ENCODE assay signal across 1 cellular context in the genomic region with DNA sequence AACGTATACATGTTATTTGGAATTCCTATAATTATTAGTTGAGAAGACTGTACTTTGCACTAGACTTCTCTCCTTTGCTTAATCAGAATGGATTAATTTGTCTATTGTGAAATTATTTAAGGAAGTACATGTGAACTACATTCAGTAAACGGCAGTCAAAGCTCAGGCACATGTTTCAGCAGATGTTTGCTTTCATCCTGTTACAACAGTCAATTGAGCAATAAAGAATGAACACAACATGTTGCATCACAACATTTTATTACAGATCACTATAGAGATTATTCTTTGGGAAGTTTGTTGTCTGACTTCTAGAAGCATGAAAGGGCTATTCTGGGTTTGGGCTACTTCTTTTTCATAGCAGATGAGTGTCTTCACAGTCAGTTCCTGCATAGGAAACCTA.
TF ChIP-seq lines count a peak whose summit lies in the region.

No MANE protein-coding gene starts in this region.

TF ChIP-seq in K562, 482 proteins besides CTCF, POLR2A, EP300 and RAD21 (continues in another document):
- no peak for TF ChIP-seq RFX5 (IDR thresholded peaks at IDR 0.05; ENCODE audit: low read depth, low read length)
- no peak for TF ChIP-seq ZFP1 (CRISPR knock-in tag; IDR thresholded peaks at IDR 0.05)
- TF ChIP-seq, protein P1, sequence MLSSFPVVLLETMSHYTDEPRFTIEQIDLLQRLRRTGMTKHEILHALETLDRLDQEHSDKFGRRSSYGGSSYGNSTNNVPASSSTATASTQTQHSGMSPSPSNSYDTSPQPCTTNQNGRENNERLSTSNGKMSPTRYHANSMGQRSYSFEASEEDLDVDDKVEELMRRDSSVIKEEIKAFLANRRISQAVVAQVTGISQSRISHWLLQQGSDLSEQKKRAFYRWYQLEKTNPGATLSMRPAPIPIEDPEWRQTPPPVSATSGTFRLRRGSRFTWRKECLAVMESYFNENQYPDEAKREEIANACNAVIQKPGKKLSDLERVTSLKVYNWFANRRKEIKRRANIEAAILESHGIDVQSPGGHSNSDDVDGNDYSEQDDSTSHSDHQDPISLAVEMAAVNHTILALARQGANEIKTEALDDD (IDR thresholded peaks at IDR 0.05): no peak
- no peak for TF ChIP-seq ZNF408 (CRISPR knock-in tag; IDR thresholded peaks at IDR 0.05; ENCODE audit: low read depth)
- TF ChIP-seq, protein P2, sequence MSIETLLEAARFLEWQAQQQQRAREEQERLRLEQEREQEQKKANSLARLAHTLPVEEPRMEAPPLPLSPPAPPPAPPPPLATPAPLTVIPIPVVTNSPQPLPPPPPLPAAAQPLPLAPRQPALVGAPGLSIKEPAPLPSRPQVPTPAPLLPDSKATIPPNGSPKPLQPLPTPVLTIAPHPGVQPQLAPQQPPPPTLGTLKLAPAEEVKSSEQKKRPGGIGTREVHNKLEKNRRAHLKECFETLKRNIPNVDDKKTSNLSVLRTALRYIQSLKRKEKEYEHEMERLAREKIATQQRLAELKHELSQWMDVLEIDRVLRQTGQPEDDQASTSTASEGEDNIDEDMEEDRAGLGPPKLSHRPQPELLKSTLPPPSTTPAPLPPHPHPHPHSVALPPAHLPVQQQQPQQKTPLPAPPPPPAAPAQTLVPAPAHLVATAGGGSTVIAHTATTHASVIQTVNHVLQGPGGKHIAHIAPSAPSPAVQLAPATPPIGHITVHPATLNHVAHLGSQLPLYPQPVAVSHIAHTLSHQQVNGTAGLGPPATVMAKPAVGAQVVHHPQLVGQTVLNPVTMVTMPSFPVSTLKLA (conservative IDR thresholded peaks at IDR 0.05): peak in 1 of 2 experiments; percentile 39; a peak in 1 of 4 replicates
- TF ChIP-seq U2AF1 (optimal IDR thresholded peaks at IDR 0.05; ENCODE audit: low read depth, low read length): no peak
- no peak for TF ChIP-seq ZNF316 (IDR thresholded peaks at IDR 0.05)
- TF ChIP-seq, protein P3, sequence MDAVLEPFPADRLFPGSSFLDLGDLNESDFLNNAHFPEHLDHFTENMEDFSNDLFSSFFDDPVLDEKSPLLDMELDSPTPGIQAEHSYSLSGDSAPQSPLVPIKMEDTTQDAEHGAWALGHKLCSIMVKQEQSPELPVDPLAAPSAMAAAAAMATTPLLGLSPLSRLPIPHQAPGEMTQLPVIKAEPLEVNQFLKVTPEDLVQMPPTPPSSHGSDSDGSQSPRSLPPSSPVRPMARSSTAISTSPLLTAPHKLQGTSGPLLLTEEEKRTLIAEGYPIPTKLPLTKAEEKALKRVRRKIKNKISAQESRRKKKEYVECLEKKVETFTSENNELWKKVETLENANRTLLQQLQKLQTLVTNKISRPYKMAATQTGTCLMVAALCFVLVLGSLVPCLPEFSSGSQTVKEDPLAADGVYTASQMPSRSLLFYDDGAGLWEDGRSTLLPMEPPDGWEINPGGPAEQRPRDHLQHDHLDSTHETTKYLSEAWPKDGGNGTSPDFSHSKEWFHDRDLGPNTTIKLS (IDR thresholded peaks at IDR 0.05; ENCODE audit: borderline replicate concordance, low read depth): no peak
- TF ChIP-seq GATA2 (CRISPR knock-in tag; IDR thresholded peaks at IDR 0.05): no peak
- no peak for TF ChIP-seq PPARD (CRISPR knock-in tag; IDR thresholded peaks at IDR 0.05)
- peak; percentile 97 for TF ChIP-seq CEBPB (tag; IDR thresholded peaks at IDR 0.05)
- peak; percentile 90 for TF ChIP-seq ZNF3 (CRISPR knock-in tag; IDR thresholded peaks at IDR 0.05)
- no peak for TF ChIP-seq HDAC8 (tag; IDR thresholded peaks at IDR 0.05)
- TF ChIP-seq MXI1 (IDR thresholded peaks at IDR 0.05; ENCODE audit: low read depth, low read length): no peak
- TF ChIP-seq HNRNPL (IDR thresholded peaks at IDR 0.05; ENCODE audit: low read depth, low read length): no peak
- no peak for TF ChIP-seq SRSF3 (IDR thresholded peaks at IDR 0.05; ENCODE audit: insufficient read depth, low read length)
- TF ChIP-seq ETV1 (tag; conservative IDR thresholded peaks at IDR 0.05; ENCODE audit: low read depth): peak; percentile 27; the same call in 1 of the 2 replicates
- TF ChIP-seq JUN (IDR thresholded peaks at IDR 0.05; ENCODE audit: borderline replicate concordance, low read depth, low read length): 0 out of 2 replicates have a peak, but pooled peaks have one; percentile 23
- TF ChIP-seq JUN (CRISPR knock-in tag; IDR thresholded peaks at IDR 0.05; ENCODE audit: borderline replicate concordance): no peak
- no peak for TF ChIP-seq C11orf30 (IDR thresholded peaks at IDR 0.05; ENCODE audit: low read depth)
- no peak for TF ChIP-seq ZNF436 (CRISPR knock-in tag; IDR thresholded peaks at IDR 0.05)
- no peak for TF ChIP-seq FUS (optimal IDR thresholded peaks at IDR 0.05; ENCODE audit: low read depth, low read length)
- TF ChIP-seq, protein P4, sequence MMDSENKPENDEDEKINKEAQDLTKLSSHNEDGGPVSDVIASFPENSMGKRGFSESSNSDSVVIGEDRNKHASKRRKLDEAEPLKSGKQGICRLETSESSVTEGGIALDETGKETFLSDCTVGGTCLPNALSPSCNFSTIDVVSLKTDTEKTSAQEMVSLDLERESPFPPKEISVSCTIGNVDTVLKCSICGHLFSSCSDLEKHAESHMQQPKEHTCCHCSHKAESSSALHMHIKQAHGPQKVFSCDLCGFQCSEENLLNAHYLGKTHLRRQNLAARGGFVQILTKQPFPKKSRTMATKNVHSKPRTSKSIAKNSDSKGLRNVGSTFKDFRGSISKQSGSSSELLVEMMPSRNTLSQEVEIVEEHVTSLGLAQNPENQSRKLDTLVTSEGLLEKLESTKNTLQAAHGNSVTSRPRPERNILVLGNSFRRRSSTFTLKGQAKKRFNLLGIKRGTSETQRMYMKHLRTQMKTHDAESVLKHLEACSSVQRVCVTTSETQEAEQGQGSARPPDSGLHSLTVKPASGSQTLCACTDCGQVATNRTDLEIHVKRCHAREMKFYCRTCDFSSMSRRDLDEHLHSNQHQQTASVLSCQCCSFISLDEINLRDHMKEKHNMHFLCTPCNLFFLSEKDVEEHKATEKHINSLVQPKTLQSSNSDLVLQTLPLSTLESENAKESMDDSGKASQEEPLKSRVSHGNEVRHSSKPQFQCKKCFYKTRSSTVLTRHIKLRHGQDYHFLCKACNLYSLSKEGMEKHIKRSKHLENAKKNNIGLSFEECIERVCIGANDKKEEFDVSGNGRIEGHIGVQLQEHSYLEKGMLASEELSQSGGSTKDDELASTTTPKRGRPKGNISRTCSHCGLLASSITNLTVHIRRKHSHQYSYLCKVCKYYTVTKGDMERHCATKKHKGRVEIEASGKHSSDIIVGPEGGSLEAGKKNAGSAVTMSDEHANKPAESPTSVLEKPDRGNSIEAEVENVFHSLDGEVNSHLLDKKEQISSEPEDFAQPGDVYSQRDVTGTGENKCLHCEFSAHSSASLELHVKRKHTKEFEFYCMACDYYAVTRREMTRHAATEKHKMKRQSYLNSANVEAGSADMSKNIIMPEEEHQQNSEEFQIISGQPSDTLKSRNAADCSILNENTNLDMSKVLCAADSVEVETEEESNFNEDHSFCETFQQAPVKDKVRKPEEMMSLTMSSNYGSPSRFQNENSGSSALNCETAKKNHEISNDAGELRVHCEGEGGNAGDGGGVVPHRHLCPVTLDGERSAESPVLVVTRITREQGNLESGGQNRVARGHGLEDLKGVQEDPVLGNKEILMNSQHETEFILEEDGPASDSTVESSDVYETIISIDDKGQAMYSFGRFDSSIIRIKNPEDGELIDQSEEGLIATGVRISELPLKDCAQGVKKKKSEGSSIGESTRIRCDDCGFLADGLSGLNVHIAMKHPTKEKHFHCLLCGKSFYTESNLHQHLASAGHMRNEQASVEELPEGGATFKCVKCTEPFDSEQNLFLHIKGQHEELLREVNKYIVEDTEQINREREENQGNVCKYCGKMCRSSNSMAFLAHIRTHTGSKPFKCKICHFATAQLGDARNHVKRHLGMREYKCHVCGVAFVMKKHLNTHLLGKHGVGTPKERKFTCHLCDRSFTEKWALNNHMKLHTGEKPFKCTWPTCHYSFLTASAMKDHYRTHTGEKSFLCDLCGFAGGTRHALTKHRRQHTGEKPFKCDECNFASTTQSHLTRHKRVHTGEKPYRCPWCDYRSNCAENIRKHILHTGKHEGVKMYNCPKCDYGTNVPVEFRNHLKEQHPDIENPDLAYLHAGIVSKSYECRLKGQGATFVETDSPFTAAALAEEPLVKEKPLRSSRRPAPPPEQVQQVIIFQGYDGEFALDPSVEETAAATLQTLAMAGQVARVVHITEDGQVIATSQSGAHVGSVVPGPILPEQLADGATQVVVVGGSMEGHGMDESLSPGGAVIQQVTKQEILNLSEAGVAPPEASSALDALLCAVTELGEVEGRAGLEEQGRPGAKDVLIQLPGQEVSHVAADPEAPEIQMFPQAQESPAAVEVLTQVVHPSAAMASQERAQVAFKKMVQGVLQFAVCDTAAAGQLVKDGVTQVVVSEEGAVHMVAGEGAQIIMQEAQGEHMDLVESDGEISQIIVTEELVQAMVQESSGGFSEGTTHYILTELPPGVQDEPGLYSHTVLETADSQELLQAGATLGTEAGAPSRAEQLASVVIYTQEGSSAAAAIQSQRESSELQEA (IDR thresholded peaks at IDR 0.05; ENCODE audit: low read depth): no peak
- TF ChIP-seq LCOR (CRISPR knock-in tag; IDR thresholded peaks at IDR 0.05): no peak
- no peak for TF ChIP-seq PRPF4 (IDR thresholded peaks at IDR 0.05; ENCODE audit: insufficient read depth, low read depth, low read length, poor library complexity, severe bottlenecking)
- TF ChIP-seq ZNF354B (CRISPR knock-in tag; IDR thresholded peaks at IDR 0.05): no peak
- TF ChIP-seq ZBTB8A (IDR thresholded peaks at IDR 0.05; ENCODE audit: partially characterized antibody): no peak
- TF ChIP-seq, protein P5, sequence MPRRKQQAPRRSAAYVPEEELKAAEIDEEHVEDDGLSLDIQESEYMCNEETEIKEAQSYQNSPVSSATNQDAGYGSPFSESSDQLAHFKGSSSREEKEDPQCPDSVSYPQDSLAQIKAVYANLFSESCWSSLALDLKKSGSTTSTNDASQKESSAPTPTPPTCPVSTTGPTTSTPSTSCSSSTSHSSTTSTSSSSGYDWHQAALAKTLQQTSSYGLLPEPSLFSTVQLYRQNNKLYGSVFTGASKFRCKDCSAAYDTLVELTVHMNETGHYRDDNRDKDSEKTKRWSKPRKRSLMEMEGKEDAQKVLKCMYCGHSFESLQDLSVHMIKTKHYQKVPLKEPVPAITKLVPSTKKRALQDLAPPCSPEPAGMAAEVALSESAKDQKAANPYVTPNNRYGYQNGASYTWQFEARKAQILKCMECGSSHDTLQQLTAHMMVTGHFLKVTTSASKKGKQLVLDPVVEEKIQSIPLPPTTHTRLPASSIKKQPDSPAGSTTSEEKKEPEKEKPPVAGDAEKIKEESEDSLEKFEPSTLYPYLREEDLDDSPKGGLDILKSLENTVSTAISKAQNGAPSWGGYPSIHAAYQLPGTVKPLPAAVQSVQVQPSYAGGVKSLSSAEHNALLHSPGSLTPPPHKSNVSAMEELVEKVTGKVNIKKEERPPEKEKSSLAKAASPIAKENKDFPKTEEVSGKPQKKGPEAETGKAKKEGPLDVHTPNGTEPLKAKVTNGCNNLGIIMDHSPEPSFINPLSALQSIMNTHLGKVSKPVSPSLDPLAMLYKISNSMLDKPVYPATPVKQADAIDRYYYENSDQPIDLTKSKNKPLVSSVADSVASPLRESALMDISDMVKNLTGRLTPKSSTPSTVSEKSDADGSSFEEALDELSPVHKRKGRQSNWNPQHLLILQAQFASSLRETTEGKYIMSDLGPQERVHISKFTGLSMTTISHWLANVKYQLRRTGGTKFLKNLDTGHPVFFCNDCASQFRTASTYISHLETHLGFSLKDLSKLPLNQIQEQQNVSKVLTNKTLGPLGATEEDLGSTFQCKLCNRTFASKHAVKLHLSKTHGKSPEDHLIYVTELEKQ (CRISPR knock-in tag; IDR thresholded peaks at IDR 0.05): no peak
- no peak for TF ChIP-seq ARID2 (IDR thresholded peaks at IDR 0.05)
- TF ChIP-seq, protein P6, sequence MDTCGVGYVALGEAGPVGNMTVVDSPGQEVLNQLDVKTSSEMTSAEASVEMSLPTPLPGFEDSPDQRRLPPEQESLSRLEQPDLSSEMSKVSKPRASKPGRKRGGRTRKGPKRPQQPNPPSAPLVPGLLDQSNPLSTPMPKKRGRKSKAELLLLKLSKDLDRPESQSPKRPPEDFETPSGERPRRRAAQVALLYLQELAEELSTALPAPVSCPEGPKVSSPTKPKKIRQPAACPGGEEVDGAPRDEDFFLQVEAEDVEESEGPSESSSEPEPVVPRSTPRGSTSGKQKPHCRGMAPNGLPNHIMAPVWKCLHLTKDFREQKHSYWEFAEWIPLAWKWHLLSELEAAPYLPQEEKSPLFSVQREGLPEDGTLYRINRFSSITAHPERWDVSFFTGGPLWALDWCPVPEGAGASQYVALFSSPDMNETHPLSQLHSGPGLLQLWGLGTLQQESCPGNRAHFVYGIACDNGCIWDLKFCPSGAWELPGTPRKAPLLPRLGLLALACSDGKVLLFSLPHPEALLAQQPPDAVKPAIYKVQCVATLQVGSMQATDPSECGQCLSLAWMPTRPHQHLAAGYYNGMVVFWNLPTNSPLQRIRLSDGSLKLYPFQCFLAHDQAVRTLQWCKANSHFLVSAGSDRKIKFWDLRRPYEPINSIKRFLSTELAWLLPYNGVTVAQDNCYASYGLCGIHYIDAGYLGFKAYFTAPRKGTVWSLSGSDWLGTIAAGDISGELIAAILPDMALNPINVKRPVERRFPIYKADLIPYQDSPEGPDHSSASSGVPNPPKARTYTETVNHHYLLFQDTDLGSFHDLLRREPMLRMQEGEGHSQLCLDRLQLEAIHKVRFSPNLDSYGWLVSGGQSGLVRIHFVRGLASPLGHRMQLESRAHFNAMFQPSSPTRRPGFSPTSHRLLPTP (IDR thresholded peaks at IDR 0.05; ENCODE audit: borderline replicate concordance, extremely low read depth, insufficient read length): no peak
- no peak for TF ChIP-seq STAT5B (CRISPR knock-in tag; IDR thresholded peaks at IDR 0.05)
- 0 out of 2 replicates have a peak, but pooled peaks have one; percentile 35 for TF ChIP-seq ZNF766 (CRISPR knock-in tag; conservative IDR thresholded peaks at IDR 0.05)
- peak; percentile 52; the same call in 1 of the 2 replicates for TF ChIP-seq BRD4 (IDR thresholded peaks at IDR 0.05)
- TF ChIP-seq BMI1 (IDR thresholded peaks at IDR 0.05; ENCODE audit: low read length): no peak
- no peak for TF ChIP-seq ZNF695 (CRISPR knock-in tag; IDR thresholded peaks at IDR 0.05)
- no peak for TF ChIP-seq CBX8 (IDR thresholded peaks at IDR 0.05; ENCODE audit: borderline replicate concordance, extremely low read depth, low read depth, low read length, poor library complexity, severe bottlenecking)
- TF ChIP-seq ZNF12 (CRISPR knock-in tag; IDR thresholded peaks at IDR 0.05): no peak
- no peak for TF ChIP-seq DNMT1 (IDR thresholded peaks at IDR 0.05)
- peak; percentile 26; the same call in 1 of the 2 replicates for TF ChIP-seq ZNF584 (CRISPR knock-in tag; IDR thresholded peaks at IDR 0.05; ENCODE audit: low read depth)
- TF ChIP-seq VEZF1 (CRISPR knock-in tag; IDR thresholded peaks at IDR 0.05): no peak
- TF ChIP-seq NR4A1 (CRISPR knock-in tag; IDR thresholded peaks at IDR 0.05): no peak
- no peak for TF ChIP-seq NR4A1 (tag; IDR thresholded peaks at IDR 0.05)
- TF ChIP-seq SIRT6 (IDR thresholded peaks at IDR 0.05; ENCODE audit: low read depth, low read length): no peak
- TF ChIP-seq CCAR2 (IDR thresholded peaks at IDR 0.05; ENCODE audit: low read depth, low read length): no peak
- no peak for TF ChIP-seq GABPB1 (CRISPR knock-in tag; IDR thresholded peaks at IDR 0.05)
